In the genomic region with DNA sequence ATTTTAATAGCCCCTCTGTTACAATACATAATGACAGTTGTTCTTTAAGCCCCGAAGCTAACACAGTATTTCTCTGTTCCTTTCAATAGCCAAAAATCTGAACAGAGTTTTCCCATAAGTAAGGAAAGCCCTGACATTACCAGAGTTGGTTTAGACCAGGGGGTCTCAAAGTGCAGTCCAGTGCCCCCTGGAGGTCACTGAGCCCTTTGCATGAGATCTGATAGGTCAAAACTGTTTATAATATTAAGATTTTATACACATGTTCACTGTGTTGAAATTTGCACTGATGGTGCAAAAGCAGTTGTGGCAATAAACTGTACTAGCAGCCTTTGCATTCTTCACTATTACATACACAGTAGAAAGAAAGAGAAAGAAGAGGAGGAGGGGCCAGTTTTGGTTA, we compare ENCODE assay signal across 21 cellular contexts.
DNase-seq lines count a peak whose midpoint lies in the region; ATAC-seq and TF ChIP-seq lines count a peak whose summit lies in the region.
"Had no signal": no experiment of that assay in that cellular context is flagged by ENCODE, and none has a peak within 500 bp of the region (broad histone marks: within the 10 kb centered on the region; RNA-seq: fewer than 3 reads in every experiment).

No MANE protein-coding gene starts in this region.

- CTCF ChIA-PET in CD8-positive, alpha-beta T cell (lab: Charles Lee), result no interaction called here

- DNase-seq in OCI-M1 (lab: John Stamatoyannopoulos, UW) (peak; percentile 6), glutamatergic neuron (no peak), brain microvascular endothelial cell (no peak)
- DNase-seq in CD8-positive, alpha-beta T cell, result no peak
- DNase-seq: ACHN, C1 segment of cervical spinal cord, GF-D8, GM23248, KG1, NCI-H1048, NCI-H1436 treated with DMSO at 0.1 percent for 48 hours, NCI-H2029 treated with DMSO at 0.1 percent for 48 hours, NCI-H2171 treated with DMSO at 0.1 percent for 48 hours, NCI-H446 treated with DMSO at 0.1 percent for 48 hours, NCI-H69, T-helper 17 cell had no signal

- no peaks in the 10 kb centered on the region for H3K36me3 Mint-ChIP-seq in glutamatergic neuron (ENCODE audit: unreplicated experiment)
- no peaks in the 10 kb centered on the region for H3K36me3 Mint-ChIP-seq in CD8-positive, alpha-beta T cell

- no peaks in the 10 kb centered on the region for H3K36me3 ChIP-seq in DOHH2 (ENCODE audit: control insufficient read depth, low read length)
- no peaks in the 10 kb centered on the region for H3K36me3 ChIP-seq in CD8-positive, alpha-beta T cell (ENCODE audit: insufficient read depth, low read length)
- no peaks in the 10 kb centered on the region for H3K36me3 ChIP-seq in brain microvascular endothelial cell (replicated peaks)
- H3K36me3 ChIP-seq: SJCRH30 had no signal

- TF ChIP-seq CTCF in 22Rv1 (IDR thresholded peaks at IDR 0.05) (peak; percentile 27; the same call in 1 of the 2 replicates), DOHH2 (IDR thresholded peaks at IDR 0.05; ENCODE audit: low read depth, low read length, poor library complexity, severe bottlenecking) (peak; percentile 13), glutamatergic neuron (IDR thresholded peaks at IDR 0.05; ENCODE audit: partially characterized antibody, unreplicated experiment) (peak; percentile 9), brain microvascular endothelial cell (IDR thresholded peaks at IDR 0.05; ENCODE audit: low read depth, low read length, missing control alignments) (no peak)
- TF ChIP-seq CTCF in CD8-positive, alpha-beta T cell (IDR thresholded peaks at IDR 0.05), result no peak

- no peaks in the 10 kb centered on the region for H3K9me3 Mint-ChIP-seq in glutamatergic neuron (ENCODE audit: unreplicated experiment)
- peaks cover 23% of the 10 kb centered on the region for H3K9me3 Mint-ChIP-seq in CD8-positive, alpha-beta T cell

- H3K9me3 ChIP-seq in DOHH2 (ENCODE audit: control insufficient read depth, insufficient read depth, low read length), result no peaks in the 10 kb centered on the region
- H3K9me3 ChIP-seq in CD8-positive, alpha-beta T cell (ENCODE audit: low read length), result no peaks in the 10 kb centered on the region
- H3K9me3 ChIP-seq: SJCRH30 had no signal

- no peaks in the 10 kb centered on the region for H3K79me2 ChIP-seq in DOHH2 (ENCODE audit: control insufficient read depth, low read length)

- H4K20me1 ChIP-seq in DOHH2 (ENCODE audit: control insufficient read depth, insufficient read depth, low read depth, low read length), result no peaks in the 10 kb centered on the region

- no peak overlapping the region for H3K4me2 ChIP-seq in DOHH2 (ENCODE audit: low read length)

- in situ Hi-C loops in brain microvascular endothelial cell (cut with HindIII; ENCODE audit: low pct_ligation_motif_present, low sequenced_read_pairs), result no loop called here

- H3K4me1 Mint-ChIP-seq in glutamatergic neuron (ENCODE audit: low read depth, unreplicated experiment), result no peaks in the 10 kb centered on the region
- H3K4me1 Mint-ChIP-seq in CD8-positive, alpha-beta T cell (ENCODE audit: low read depth), result no peaks in the 10 kb centered on the region
- H3K4me1 Mint-ChIP-seq: T-helper 17 cell had no signal

- intact Hi-C loops in CD8-positive, alpha-beta T cell (cut with DNase I, micrococcal nuclease), result no loop called here

- no peaks in the 10 kb centered on the region for H3K9me2 ChIP-seq in DOHH2 (replicated peaks; ENCODE audit: control insufficient read depth, low read length)

- H3K4me3 ChIP-seq in DOHH2 (ENCODE audit: low read length), result no peak overlapping the region
- no peak overlapping the region for H3K4me3 ChIP-seq in CD8-positive, alpha-beta T cell (ENCODE audit: low read depth, low read length)
- H3K4me3 ChIP-seq in brain microvascular endothelial cell (ENCODE audit: low read depth, low read length), result no peak overlapping the region
- H3K4me3 ChIP-seq: GM12878, GM23248, SJCRH30 had no signal

- no peaks in the 10 kb centered on the region for H3F3A ChIP-seq in DOHH2 (ENCODE audit: control insufficient read depth, insufficient read depth)

- no peak overlapping the region for H3K27ac ChIP-seq in 22Rv1
- no peak overlapping the region for H3K27ac ChIP-seq in DOHH2 (ENCODE audit: low read depth, low read length)
- no peak overlapping the region for H3K27ac ChIP-seq in CD8-positive, alpha-beta T cell (ENCODE audit: low read depth, low read length)
- H3K27ac ChIP-seq in brain microvascular endothelial cell, result no peak overlapping the region
- H3K27ac ChIP-seq: GM23248, SJCRH30 had no signal

- no peak for ATAC-seq in HG03175 (IDR thresholded peaks at IDR 0.05; ENCODE audit: unreplicated experiment)
- ATAC-seq in CD8-positive, alpha-beta T cell, result no peak
- ATAC-seq: GM12878, T-helper 17 cell had no signal

- peaks cover 1% of the 10 kb centered on the region for H3K27me3 Mint-ChIP-seq in glutamatergic neuron (ENCODE audit: unreplicated experiment)
- no peaks in the 10 kb centered on the region for H3K27me3 Mint-ChIP-seq in CD8-positive, alpha-beta T cell (ENCODE audit: low read depth)
- H3K27me3 Mint-ChIP-seq: T-helper 17 cell had no signal

- POLR2A ChIA-PET in CD8-positive, alpha-beta T cell (lab: Charles Lee), result no interaction called here

- no peak overlapping the region for H3K4me3 Mint-ChIP-seq in glutamatergic neuron (ENCODE audit: unreplicated experiment)
- H3K4me3 Mint-ChIP-seq in CD8-positive, alpha-beta T cell, result no peak overlapping the region
- H3K4me3 Mint-ChIP-seq: T-helper 17 cell had no signal

- no peak overlapping the region for H3K27ac Mint-ChIP-seq in glutamatergic neuron (ENCODE audit: unreplicated experiment)
- H3K27ac Mint-ChIP-seq in CD8-positive, alpha-beta T cell, result no peak overlapping the region
- H3K27ac Mint-ChIP-seq: T-helper 17 cell had no signal

- no peaks in the 10 kb centered on the region for H3K4me1 ChIP-seq in DOHH2 (ENCODE audit: control insufficient read depth, low read length)
- H3K4me1 ChIP-seq in CD8-positive, alpha-beta T cell (ENCODE audit: insufficient read depth, low read length), result no peaks in the 10 kb centered on the region
- H3K4me1 ChIP-seq: SJCRH30 had no signal

- H3K27me3 ChIP-seq in DOHH2 (ENCODE audit: control insufficient read depth, low read length), result no peaks in the 10 kb centered on the region
- no peaks in the 10 kb centered on the region for H3K27me3 ChIP-seq in CD8-positive, alpha-beta T cell (ENCODE audit: insufficient read depth, low read length)
- H3K27me3 ChIP-seq in brain microvascular endothelial cell (replicated peaks), result no peaks in the 10 kb centered on the region
- H3K27me3 ChIP-seq: SJCRH30 had no signal

Comparison
In these comparisons a context has a peak if more than half of its experiments do, and no peak if none do; other contexts are left out.
1. CTCF ChIP-seq: peak in 22Rv1 (single experiment), DOHH2 (single experiment) and glutamatergic neuron (single experiment); none in CD8-positive, alpha-beta T cell (single experiment) and brain microvascular endothelial cell (single experiment).